25 cellular contexts compared by ENCODE assay signal in genomic region chr12:79514730-79515525, GRCh38.
DNase-seq lines count a peak whose midpoint lies in the region; ATAC-seq, FAIRE-seq and TF ChIP-seq lines count a peak whose summit lies in the region.
"Had no signal": no experiment of that assay in that cellular context is flagged by ENCODE, and none has a peak within 500 bp of the region (broad histone marks: within the 10 kb centered on the region; RNA-seq: fewer than 3 reads in every experiment).

No MANE protein-coding gene starts in this region.

- H3K79me2 ChIP-seq in GM23338 (replicated peaks; ENCODE audit: insufficient read depth): no peaks in the 10 kb centered on the region; the same call in 1 of the 2 replicates
- H3K79me2 ChIP-seq in osteoblast (ENCODE audit: insufficient read depth, low read length): no peaks in the 10 kb centered on the region

- H3K36me3 ChIP-seq in GM23338 (ENCODE audit: insufficient read depth): no peaks in the 10 kb centered on the region
- H3K36me3 ChIP-seq in osteoblast (ENCODE audit: insufficient read depth, low read length): no peaks in the 10 kb centered on the region
- H3K36me3 ChIP-seq: left lung, neutrophil, right atrium auricular region had no signal

- DNase-seq in GM23338 (ENCODE audit: low spot score) (no peak), WTC11 (ENCODE audit: low spot score) (no peak), fibroblast of peridontal ligament (ENCODE audit: extremely low read depth) (peak; percentile 17), osteoblast (ENCODE audit: insufficient read length, low spot score, missing footprints) (no peak), D721Med (ENCODE audit: insufficient read length, low spot score) (no peak)
- DNase-seq in activated T-helper 2 cell treated with anti-CD3 and anti-CD28 coated beads, Interferon-gamma antibody, Interleukin-2, Interleukin-4, amounts not matched to agents 10 μg/mL and 5 μg/mL and 100 μg/mL, durations not matched to agents 14 hours and 24 hours and 36 hours (ENCODE audit: low spot score): no peak
- DNase-seq in stimulated activated CD8-positive, alpha-beta memory T cell treated with anti-CD3 and anti-CD28 coated beads, Interleukin-4, amount 100 ng/mL, for 48 hours: no peak
- DNase-seq: activated CD8-positive, alpha-beta memory T cell treated with anti-CD3 and anti-CD28 coated beads for 24 hours; activated naive CD8-positive, alpha-beta T cell treated with anti-CD3 and anti-CD28 coated beads for 36 hours; activated T-cell treated with anti-CD3 and anti-CD28 coated beads, Interleukin-2, amount 50 U/mL, for 72 hours; AML-193; DND-41; head of caudate nucleus; left lung; MG63; NCI-H1694; T1000 had no signal

- H3K9me3 ChIP-seq in osteoblast (ENCODE audit: low read depth, low read length): no peaks in the 10 kb centered on the region
- H3K9me3 ChIP-seq: neutrophil, right atrium auricular region had no signal

- H3K4me1 ChIP-seq in GM23338 (ENCODE audit: insufficient read depth) (peaks cover 26% of the 10 kb centered on the region), osteoblast (ENCODE audit: insufficient read depth, low read length) (no peaks in the 10 kb centered on the region)
- H3K4me1 ChIP-seq: left lung, right atrium auricular region had no signal

- intact Hi-C loops in activated T-helper 2 cell treated with anti-CD3 and anti-CD28 coated beads, Interferon-gamma antibody, Interleukin-2, Interleukin-4, amounts not matched to agents 10 μg/mL and 5 μg/mL and 100 μg/mL, durations not matched to agents 14 hours and 24 hours and 36 hours (cut with micrococcal nuclease): no loop called here

- TF ChIP-seq CTCF in GM23338 (conservative IDR thresholded peaks at IDR 0.05; ENCODE audit: low read depth in 2 of 2) (no peak), WTC11 (IDR thresholded peaks at IDR 0.05) (no peak), osteoblast (IDR thresholded peaks at IDR 0.05; ENCODE audit: extremely low read depth, low read depth, low read length) (no peak), D721Med (IDR thresholded peaks at IDR 0.05; ENCODE audit: insufficient read depth, missing control alignments) (no peak)

- no peaks in the 10 kb centered on the region for H3F3A ChIP-seq in GM23338 (replicated peaks; ENCODE audit: low read depth)

- H3K27ac ChIP-seq in GM23338 (ENCODE audit: low read depth) (peak overlapping the region; percentile 65), osteoblast (ENCODE audit: low read depth, low read length) (peak overlapping the region; percentile 23)
- H3K27ac ChIP-seq: left lung, neutrophil, right atrium auricular region, SK-N-MC had no signal

- H3K36me3 Mint-ChIP-seq in GM23338 (ENCODE audit: low read depth) (peaks cover 6% of the 10 kb centered on the region; the same call in 2 of the 3 replicates), WTC11 (peaks cover 19% of the 10 kb centered on the region)
- no peaks in the 10 kb centered on the region for H3K36me3 Mint-ChIP-seq in activated T-helper 2 cell treated with anti-CD3 and anti-CD28 coated beads, Interferon-gamma antibody, Interleukin-2, Interleukin-4, amounts not matched to agents 10 μg/mL and 5 μg/mL and 100 μg/mL, durations not matched to agents 14 hours and 24 hours and 36 hours (ENCODE audit: low read depth)
- H3K36me3 Mint-ChIP-seq: activated naive CD8-positive, alpha-beta T cell treated with anti-CD3 and anti-CD28 coated beads for 36 hours had no signal

- H3K4me3 Mint-ChIP-seq in GM23338: no peak overlapping the region
- no peak overlapping the region for H3K4me3 Mint-ChIP-seq in WTC11
- H3K4me3 Mint-ChIP-seq in activated T-helper 2 cell treated with anti-CD3 and anti-CD28 coated beads, Interferon-gamma antibody, Interleukin-2, Interleukin-4, amounts not matched to agents 10 μg/mL and 5 μg/mL and 100 μg/mL, durations not matched to agents 14 hours and 24 hours and 36 hours (ENCODE audit: low read depth): no peak overlapping the region
- H3K4me3 Mint-ChIP-seq: activated naive CD8-positive, alpha-beta T cell treated with anti-CD3 and anti-CD28 coated beads for 36 hours; activated T-cell treated with anti-CD3 and anti-CD28 coated beads, Interleukin-2, amount 50 U/mL, for 72 hours; dendritic cell treated with granulocyte-macrophage colony-stimulating factor and Interleukin-4, amounts not matched to agents 40 ng/mL and 50 ng/mL, for 4 days had no signal

- H4K20me1 ChIP-seq in GM23338 (replicated peaks; ENCODE audit: insufficient read depth) (no peaks in the 10 kb centered on the region), osteoblast (ENCODE audit: insufficient read depth, low read length) (no peaks in the 10 kb centered on the region)

- H3K27me3 Mint-ChIP-seq in GM23338 (ENCODE audit: insufficient read depth, low read depth, poor library complexity) (peaks cover 3% of the 10 kb centered on the region), WTC11 (ENCODE audit: low read depth) (no peaks in the 10 kb centered on the region)
- no peaks in the 10 kb centered on the region for H3K27me3 Mint-ChIP-seq in activated T-helper 2 cell treated with anti-CD3 and anti-CD28 coated beads, Interferon-gamma antibody, Interleukin-2, Interleukin-4, amounts not matched to agents 10 μg/mL and 5 μg/mL and 100 μg/mL, durations not matched to agents 14 hours and 24 hours and 36 hours (ENCODE audit: low read depth)
- H3K27me3 Mint-ChIP-seq: activated naive CD8-positive, alpha-beta T cell treated with anti-CD3 and anti-CD28 coated beads for 36 hours; dendritic cell treated with granulocyte-macrophage colony-stimulating factor and Interleukin-4, amounts not matched to agents 40 ng/mL and 50 ng/mL, for 4 days had no signal

- H3K27me3 ChIP-seq in GM23338 (ENCODE audit: insufficient read depth): no peaks in the 10 kb centered on the region
- H3K27me3 ChIP-seq in osteoblast (ENCODE audit: insufficient read depth, low read length): no peaks in the 10 kb centered on the region
- H3K27me3 ChIP-seq: left lung, MG63, neutrophil, right atrium auricular region had no signal

- H3K9me3 Mint-ChIP-seq in GM23338 (no peaks in the 10 kb centered on the region; the same call in 2 of the 3 replicates), WTC11 (peaks cover 13% of the 10 kb centered on the region)
- H3K9me3 Mint-ChIP-seq in activated T-helper 2 cell treated with anti-CD3 and anti-CD28 coated beads, Interferon-gamma antibody, Interleukin-2, Interleukin-4, amounts not matched to agents 10 μg/mL and 5 μg/mL and 100 μg/mL, durations not matched to agents 14 hours and 24 hours and 36 hours: peaks cover 6% of the 10 kb centered on the region

- POLR2A ChIA-PET in WTC11 (lab: Charles Lee): no interaction called here

- no peak overlapping the region for H2AFZ ChIP-seq in GM23338
- peak overlapping the region; percentile 59 for H2AFZ ChIP-seq in osteoblast (ENCODE audit: low read length)

- H3K4me3 ChIP-seq in GM23338 (no peak overlapping the region), osteoblast (ENCODE audit: insufficient read depth, low read length) (no peak overlapping the region)
- H3K4me3 ChIP-seq: left lung, MG63, right atrium auricular region, SK-N-MC had no signal

- FAIRE-seq in D721Med (lab: Jason Lieb, UNC): no peak
- FAIRE-seq: RCC 7860 had no signal

- peak overlapping the region; percentile 13; the same call in 1 of the 2 replicates for H3K4me2 ChIP-seq in GM23338
- no peak overlapping the region for H3K4me2 ChIP-seq in osteoblast (ENCODE audit: insufficient read depth, low read length)

- H3K27ac Mint-ChIP-seq in GM23338: no peak overlapping the region
- peak overlapping the region; percentile 70 for H3K27ac Mint-ChIP-seq in WTC11
- no peak overlapping the region for H3K27ac Mint-ChIP-seq in activated T-helper 2 cell treated with anti-CD3 and anti-CD28 coated beads, Interferon-gamma antibody, Interleukin-2, Interleukin-4, amounts not matched to agents 10 μg/mL and 5 μg/mL and 100 μg/mL, durations not matched to agents 14 hours and 24 hours and 36 hours
- H3K27ac Mint-ChIP-seq: activated naive CD8-positive, alpha-beta T cell treated with anti-CD3 and anti-CD28 coated beads for 36 hours; dendritic cell treated with granulocyte-macrophage colony-stimulating factor and Interleukin-4, amounts not matched to agents 40 ng/mL and 50 ng/mL, for 4 days had no signal

- no peaks in the 10 kb centered on the region for H3K9me2 ChIP-seq in GM23338 (ENCODE audit: insufficient read depth)

- ATAC-seq in GM23338: no peak; the same call in 2 of the 3 replicates
- ATAC-seq in WTC11: peak; percentile 31; the same call in 1 of the 2 replicates
- ATAC-seq in HG03457 (IDR thresholded peaks at IDR 0.05; ENCODE audit: unreplicated experiment): no peak
- ATAC-seq: activated CD4-positive, CD25-positive, alpha-beta regulatory T cell treated with anti-CD3 and anti-CD28 coated beads, Interleukin-2, amount 50 U/mL, for 24 hours; activated T-cell treated with anti-CD3 and anti-CD28 coated beads, Interleukin-2, amount 50 U/mL, for 72 hours; esophagus mucosa; left lung had no signal

- CTCF ChIA-PET in WTC11 (lab: Charles Lee): interaction anchor here (0.8 kb wide), 1 partner anchor 32 kb away, joined by 4 read pairs; no protein-coding TSS in a partner anchor

- H3K4me1 Mint-ChIP-seq in GM23338 (peaks cover 20% of the 10 kb centered on the region), WTC11 (peaks cover 37% of the 10 kb centered on the region)
- H3K4me1 Mint-ChIP-seq in activated T-helper 2 cell treated with anti-CD3 and anti-CD28 coated beads, Interferon-gamma antibody, Interleukin-2, Interleukin-4, amounts not matched to agents 10 μg/mL and 5 μg/mL and 100 μg/mL, durations not matched to agents 14 hours and 24 hours and 36 hours (ENCODE audit: low read depth): no peaks in the 10 kb centered on the region
- H3K4me1 Mint-ChIP-seq: activated naive CD8-positive, alpha-beta T cell treated with anti-CD3 and anti-CD28 coated beads for 36 hours had no signal

TF ChIP-seq in GM23338, 12 proteins besides CTCF, POLR2A, EP300 and RAD21 (continues in another document):
- TF ChIP-seq NANOG (IDR thresholded peaks at IDR 0.05; ENCODE audit: borderline replicate concordance): no peak
- no peak for TF ChIP-seq CREB1 (CRISPR knock-in tag; IDR thresholded peaks at IDR 0.05; ENCODE audit: low read depth)
- no peak for TF ChIP-seq EZH2phosphoT487 (IDR thresholded peaks at IDR 0.05; ENCODE audit: unreplicated experiment)
- TF ChIP-seq JUNB (IDR thresholded peaks at IDR 0.05; ENCODE audit: unreplicated experiment): no peak
- TF ChIP-seq STAT1 (IDR thresholded peaks at IDR 0.05; ENCODE audit: unreplicated experiment): no peak

TF ChIP-seq in WTC11, 78 proteins besides CTCF, POLR2A, EP300 and RAD21 (continues in another document):
- no peak for TF ChIP-seq CREB1 (CRISPR knock-in tag; IDR thresholded peaks at IDR 0.05)
